14 cellular contexts compared by ENCODE assay signal in genomic region chr2:75157435-75157834, GRCh38. TPM values are rescaled to one million over a fixed set of nuclear protein-coding genes. Genes with fewer than 3 reads are reported as not detected.
DNase-seq lines count a peak whose midpoint lies in the region; ATAC-seq, FAIRE-seq and TF ChIP-seq lines count a peak whose summit lies in the region.
"Had no signal": no experiment of that assay in that cellular context is flagged by ENCODE, and none has a peak within 500 bp of the region (broad histone marks: within the 10 kb centered on the region; RNA-seq: fewer than 3 reads in every experiment).

No MANE protein-coding gene starts in this region.

- ATAC-seq in RWPE2 (ENCODE audit: low read depth), result 0 out of 3 replicates have a peak, but pooled peaks have one; percentile 25
- ATAC-seq in HG03442 (IDR thresholded peaks at IDR 0.05; ENCODE audit: unreplicated experiment), result no peak
- ATAC-seq: left cardiac atrium had no signal

- peak; percentile 46 for DNase-seq in AG08395 (ENCODE audit: low spot score)
- peak; percentile 30 for DNase-seq in GM23248
- DNase-seq in RWPE2 (ENCODE audit: low spot score), result no peak
- DNase-seq in fibroblast of peridontal ligament (ENCODE audit: extremely low read depth), result peak; percentile 26
- DNase-seq in transverse colon, result no peak
- DNase-seq in NOMO-1 treated with dmso at 0.1 percent for 144 hours (lab: John Stamatoyannopoulos, UW; ENCODE audit: unreplicated experiment), result no peak
- DNase-seq in kidney, result no peak
- DNase-seq: activated CD4-positive, alpha-beta T cell treated with anti-CD3 and anti-CD28 coated beads, Interleukin-2, amount 50 U/mL, for 48 hours; activated naive CD8-positive, alpha-beta T cell treated with anti-CD3 and anti-CD28 coated beads for 36 hours; left cardiac atrium; RPMI8226; stimulated activated CD4-positive, alpha-beta T cell treated with anti-CD3 and anti-CD28 coated beads, Interleukin-1b, Interleukin-23, amount 100 ng/mL, for 48 hours had no signal

- H3K9me2 ChIP-seq in GM23248 (ENCODE audit: insufficient read depth), result no peaks in the 10 kb centered on the region; the same call in 1 of the 2 replicates

- intact Hi-C loops in transverse colon (cut with DNase I; ENCODE audit: low total_unique reads) (no loop called here), kidney (cut with DNase I) (no loop called here)

- H3K27ac ChIP-seq in GM23248 (no peak overlapping the region), RWPE2 (ENCODE audit: poor library complexity, severe bottlenecking) (no peak overlapping the region), transverse colon (no peak overlapping the region), kidney (ENCODE audit: low read depth in 2 of 2, low read length in 2 of 2) (no peak overlapping the region)

- peaks cover 11% of the 10 kb centered on the region; the same call in 1 of the 2 replicates for H3K4me1 ChIP-seq in GM23248 (ENCODE audit: insufficient read depth)
- no peaks in the 10 kb centered on the region for H3K4me1 ChIP-seq in RWPE2 (ENCODE audit: insufficient read depth, poor library complexity, severe bottlenecking)
- peaks cover 0 to 6% (median 2%) of the 10 kb centered on the region in 4 donors for H3K4me1 ChIP-seq in transverse colon
- peaks cover 6 to 9% of the 10 kb centered on the region in 2 donors for H3K4me1 ChIP-seq in kidney (ENCODE audit: control insufficient read depth in 1 of 2, insufficient read depth in 1 of 2, low read depth in 1 of 2, low read length in 2 of 2)

- TF ChIP-seq EP300 in transverse colon (IDR thresholded peaks at IDR 0.05; ENCODE audit: low read depth), result no peak

- no peak overlapping the region for H3K4me3 ChIP-seq in GM23248
- H3K4me3 ChIP-seq in RWPE2 (ENCODE audit: severe bottlenecking), result no peak overlapping the region
- H3K4me3 ChIP-seq in transverse colon, result no peak overlapping the region
- no peak overlapping the region for H3K4me3 ChIP-seq in kidney (ENCODE audit: low read length in 2 of 2)

- TF ChIP-seq CTCF in RWPE2 (IDR thresholded peaks at IDR 0.05; ENCODE audit: poor library complexity, severe bottlenecking) (peak; percentile 19), transverse colon (IDR thresholded peaks at IDR 0.05) (no peak), kidney (IDR thresholded peaks at IDR 0.05; ENCODE audit: borderline replicate concordance, extremely low read depth, insufficient read depth) (no peak)

- FAIRE-seq in kidney (lab: Jason Lieb, UNC), result no peak
- FAIRE-seq: endometrium had no signal

- H3K27me3 ChIP-seq in GM23248 (replicated peaks; ENCODE audit: insufficient read depth) (no peaks in the 10 kb centered on the region), RWPE2 (ENCODE audit: insufficient read depth, poor library complexity, severe bottlenecking) (no peaks in the 10 kb centered on the region), transverse colon (no peaks in the 10 kb centered on the region)

- in situ Hi-C loops in GM23248 (cut with MboI) (no loop called here), transverse colon (cut with MboI; ENCODE audit: low pct_ligation_motif_present in 1 of 4, low pct_unique_long_range_greater_than_20kb in 1 of 4, low sequenced_read_pairs in 3 of 4) (no loop called here)

- 0 out of 2 replicates have a peak, but pooled peaks cover 5% of the 10 kb centered on the region for H3F3A ChIP-seq in GM23248 (ENCODE audit: insufficient read depth)

- H2AFZ ChIP-seq in GM23248, result no peak overlapping the region

- H4K20me1 ChIP-seq in GM23248 (ENCODE audit: insufficient read depth), result no peaks in the 10 kb centered on the region

- TF ChIP-seq POLR2A in transverse colon (IDR thresholded peaks at IDR 0.05), result no peak

- H3K9ac ChIP-seq in GM23248, result no peak overlapping the region
- no peak overlapping the region for H3K9ac ChIP-seq in kidney (ENCODE audit: low read length in 2 of 2)

- no peaks in the 10 kb centered on the region for H3K9me3 ChIP-seq in GM23248 (ENCODE audit: low read depth)
- H3K9me3 ChIP-seq in RWPE2 (ENCODE audit: severe bottlenecking), result no peaks in the 10 kb centered on the region
- H3K9me3 ChIP-seq in transverse colon, result no peaks in the 10 kb centered on the region
- no peaks in the 10 kb centered on the region for H3K9me3 ChIP-seq in kidney (ENCODE audit: control insufficient read depth in 1 of 2, low read length in 2 of 2)

- no peak overlapping the region for H3K4me2 ChIP-seq in GM23248 (ENCODE audit: unreplicated experiment)

- H3K36me3 ChIP-seq in GM23248 (ENCODE audit: low read depth) (no peaks in the 10 kb centered on the region), RWPE2 (ENCODE audit: low read depth) (no peaks in the 10 kb centered on the region), transverse colon (no peaks in the 10 kb centered on the region), kidney (ENCODE audit: control insufficient read depth in 1 of 2, insufficient read depth in 2 of 2, low read length in 2 of 2) (no peaks in the 10 kb centered on the region)

- H3K79me2 ChIP-seq in GM23248 (ENCODE audit: insufficient read depth), result no peaks in the 10 kb centered on the region

RNA-seq across cellular contexts. Expression of gene TACR1, which starts 41.9 kb away (rescaled TPM):
- 0.11 and 0.13 TPM in 2 replicates for total RNA-seq in GM23248 (2014; rRNA removed; shearing (Covaris generic))
- polyA plus RNA-seq in GM23248 (2016; fragmentation: Nextera tagmentation; extraction: Ambion mirVana), result 0.05 and 0.65 TPM in 2 replicates
- total RNA-seq in transverse colon, result 10 to 100 TPM in 1 of 4 donors, under 1 TPM in 3; 0.14 to 10.1 (median 0.18) TPM
- 5.1 TPM for total RNA-seq in kidney
- polyA plus RNA-seq in kidney (ENCODE audit: insufficient read depth, low read depth, low replicate concordance), result 0.49 TPM
- total RNA-seq: activated naive CD8-positive, alpha-beta T cell treated with anti-CD3 and anti-CD28 coated beads for 36 hours had no signal

Comparison
In these comparisons a context has a peak if more than half of its experiments do, and no peak if none do; other contexts are left out.
1. DNase-seq: peak in AG08395 (single experiment), GM23248 (single experiment) and fibroblast of peridontal ligament (single experiment); none in RWPE2 (single experiment), transverse colon (single experiment), NOMO-1 treated with dmso at 0.1 percent for 144 hours (single experiment) and kidney (single experiment).